Comparison of ENCODE assay signal across 35 cellular contexts in the genomic region with DNA sequence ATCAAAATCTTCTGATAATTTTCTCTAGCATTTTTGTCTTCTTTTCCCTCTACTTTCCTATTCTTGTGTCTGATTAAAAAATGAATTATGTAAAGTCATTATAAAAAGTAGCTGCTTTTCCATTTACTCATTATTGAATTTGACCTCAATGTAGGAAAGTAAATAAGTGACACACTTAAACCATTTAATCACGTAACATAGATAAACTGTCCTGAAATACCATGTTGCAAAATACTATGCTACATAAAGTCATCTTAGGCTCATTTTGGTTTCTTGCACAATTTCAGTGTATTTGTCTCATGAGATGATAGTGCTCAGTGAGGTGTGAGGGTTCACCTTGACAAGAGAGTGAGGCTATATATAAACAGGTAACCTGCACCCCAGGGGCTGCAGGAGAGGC.
"Had no signal": no experiment of that assay in that cellular context is flagged by ENCODE, and none has a peak within 500 bp of the region (broad histone marks: within the 10 kb centered on the region; RNA-seq: fewer than 3 reads in every experiment).

No MANE protein-coding gene starts in this region.

- H3K27me3 ChIP-seq: colonic mucosa, MG63 had no signal

- H3K4me3 ChIP-seq: adrenal gland, colonic mucosa, MG63 had no signal

- ATAC-seq: activated naive CD4-positive, alpha-beta T cell treated with anti-CD3 and anti-CD28 coated beads, Interleukin-2, amount 50 U/mL, for 72 hours; activated T-cell treated with anti-CD3 and anti-CD28 coated beads, Interleukin-2, amount 50 U/mL, for 4 hours; T-cell; T-helper 17 cell had no signal

- H3K4me1 ChIP-seq: adrenal gland, colonic mucosa had no signal

- H3K27ac ChIP-seq: adrenal gland, colonic mucosa, VCaP had no signal

- H3K9me3 ChIP-seq: colonic mucosa, MG63 had no signal

- H3K36me3 Mint-ChIP-seq: brain, T-cell had no signal

- H3K4me3 Mint-ChIP-seq: activated B cell treated with CpG ODN at 0.5 μM for 24 hours; activated CD4-positive, alpha-beta memory T cell treated with anti-CD3 and anti-CD28 coated beads for 36 hours; activated naive CD4-positive, alpha-beta T cell treated with anti-CD3 and anti-CD28 coated beads for 36 hours; activated T-cell treated with anti-CD3 and anti-CD28 coated beads, Interleukin-2, amount 50 U/mL, for 4 hours; activated T-helper 1 cell treated with anti-CD3 and anti-CD28 coated beads, Interleukin-12 subunit alpha, Interleukin-12 subunit beta, Interleukin-2, Interleukin-4 antibody, amounts not matched to agents 30 ng/mL and 10 ng/mL and 1 ng/mL, durations not matched to agents 14 hours and 24 hours and 36 hours; brain; central memory CD8-positive, alpha-beta T cell; IgD-negative memory B cell; T-cell; T-helper 17 cell had no signal

- H3K4me1 Mint-ChIP-seq: activated B cell treated with CpG ODN at 0.5 μM for 24 hours; central memory CD8-positive, alpha-beta T cell; IgD-negative memory B cell; T-cell; T-helper 17 cell had no signal

- H3K27me3 Mint-ChIP-seq: brain had no signal

- H3K9me3 Mint-ChIP-seq: activated B cell treated with CpG ODN at 0.5 μM for 24 hours had no signal

- H3K36me3 ChIP-seq: adrenal gland, colonic mucosa, MG63 had no signal

- H3K27ac Mint-ChIP-seq: activated B cell treated with CpG ODN at 0.5 μM for 24 hours; activated CD4-positive, alpha-beta memory T cell treated with anti-CD3 and anti-CD28 coated beads for 36 hours; activated naive CD4-positive, alpha-beta T cell treated with anti-CD3 and anti-CD28 coated beads for 36 hours; activated naive CD4-positive, alpha-beta T cell treated with anti-CD3 and anti-CD28 coated beads, Interleukin-2, amount 50 U/mL, for 72 hours; activated T-helper 1 cell treated with anti-CD3 and anti-CD28 coated beads, Interleukin-12 subunit alpha, Interleukin-12 subunit beta, Interleukin-2, Interleukin-4 antibody, amounts not matched to agents 30 ng/mL and 10 ng/mL and 1 ng/mL, durations not matched to agents 14 hours and 24 hours and 36 hours; brain; IgD-negative memory B cell; T-cell; T-helper 17 cell had no signal

- DNase-seq: activated B cell treated with CpG ODN at 0.5 μM for 24 hours; activated CD4-positive, alpha-beta memory T cell treated with anti-CD3 and anti-CD28 coated beads for 36 hours; activated CD4-positive, alpha-beta T cell treated with anti-CD3 and anti-CD28 coated beads for 4 hours; activated CD4-positive, alpha-beta T cell treated with anti-CD3 and anti-CD28 coated beads, Interleukin-2, amount 50 U/mL, for 1 hour; activated CD4-positive, CD25-positive, alpha-beta regulatory T cell treated with anti-CD3 and anti-CD28 coated beads, Interleukin-2, amount 50 U/mL, for 72 hours; activated CD8-positive, alpha-beta memory T cell treated with anti-CD3 and anti-CD28 coated beads, Interleukin-2, amount 50 U/mL, for 4 hours; activated gamma-delta T cell treated with Interleukin-2 at 50 U/mL for 16 hours; activated naive CD4-positive, alpha-beta T cell treated with anti-CD3 and anti-CD28 coated beads for 36 hours; activated T-cell treated with anti-CD3 and anti-CD28 coated beads for 4 hours; activated T-cell treated with anti-CD3 and anti-CD28 coated beads, Interleukin-2, amount 50 U/mL, for 4 hours; adrenal gland; anterior cingulate cortex; colonic mucosa; Karpas-422; KBM-7; MG63; NCI-H1048; NCI-H1105 treated with DMSO at 0.1 percent for 48 hours; NCI-H1436; NCI-H1694 treated with DMSO at 0.1 percent for 48 hours; NCI-H2029; NCI-H510A; NCI-H526; NCI-H748 treated with DMSO at 0.1 percent for 48 hours; NK-92 treated with Interleukin-12 subunit alpha and Interleukin-12 subunit beta, amount 100 ng/mL, for 24 hours; Right ventricle myocardium superior; T-cell; T-helper 17 cell; T-helper 9 cell had no signal
